In genomic region chr9:94874316-94874715, GRCh38 we compare ENCODE assay signal across 13 cellular contexts.
DNase-seq lines count a peak whose midpoint lies in the region; ATAC-seq and TF ChIP-seq lines count a peak whose summit lies in the region.
"Had no signal": no experiment of that assay in that cellular context is flagged by ENCODE, and none has a peak within 500 bp of the region (broad histone marks: within the 10 kb centered on the region; RNA-seq: fewer than 3 reads in every experiment).

No MANE protein-coding gene starts in this region.

- POLR2A ChIA-PET in HCT116 (lab: Charles Lee): no interaction called here

- TF ChIP-seq CTCF in HCT116 (IDR thresholded peaks at IDR 0.05 in 2 of 3, conservative IDR thresholded peaks at IDR 0.05 in 1 of 3; ENCODE audit: borderline replicate concordance in 1 of 3, insufficient read depth in 1 of 3, low read depth in 2 of 3, low read length in 2 of 3) (no peak), gastroesophageal sphincter (IDR thresholded peaks at IDR 0.05) (no peak)

- TF ChIP-seq POLR2A in HCT116 (IDR thresholded peaks at IDR 0.05; ENCODE audit: borderline replicate concordance, extremely low read depth, insufficient read depth, insufficient read length): no peak
- TF ChIP-seq POLR2A in gastroesophageal sphincter (IDR thresholded peaks at IDR 0.05): no peak

- no peak overlapping the region for H2AFZ ChIP-seq in HCT116 (ENCODE audit: low read depth, low read length, poor library complexity, severe bottlenecking)

- H3K9ac ChIP-seq in HCT116 (ENCODE audit: low read length): no peak overlapping the region

- DNase-seq in HCT116 (ENCODE audit: low read depth, low spot score): no peak
- DNase-seq in amniotic stem cell (lab: John Stamatoyannopoulos, UW): peak; percentile 40
- DNase-seq in stromal cell of bone marrow (ENCODE audit: low read depth): peak; percentile 69
- no peak for DNase-seq in NCI-H1694 treated with DMSO at 0.1 percent for 48 hours (lab: John Stamatoyannopoulos, UW)
- DNase-seq in iPS-NIHi11 (ENCODE audit: low spot score): no peak
- DNase-seq in cerebellum (ENCODE audit: low spot score): no peak
- DNase-seq in CD1c-positive myeloid dendritic cell (ENCODE audit: extremely low spot score): no peak
- DNase-seq: activated T-cell treated with anti-CD3 and anti-CD28 coated beads, Interleukin-2, amount 50 U/mL, for 48 hours; dermis blood vessel endothelial cell; NCI-H1092 treated with DMSO at 0.1 percent for 48 hours; ovary; WERI-Rb-1 had no signal

- no peak overlapping the region for H3K4me2 ChIP-seq in HCT116 (ENCODE audit: low read length)

- no peaks in the 10 kb centered on the region for H3K9me3 ChIP-seq in HCT116 (ENCODE audit: control insufficient read depth in 1 of 2, insufficient read depth in 1 of 2, low read depth in 1 of 2, low read length in 2 of 2)
- no peaks in the 10 kb centered on the region for H3K9me3 ChIP-seq in gastroesophageal sphincter
- H3K9me3 ChIP-seq: ovary had no signal

- H3K27ac ChIP-seq in HCT116 (ENCODE audit: low read depth, low read length) (peak overlapping the region; percentile 34; the same call in 1 of the 2 replicates), gastroesophageal sphincter (peak overlapping the region in 2 of 4 donors; percentile 5 to 7)
- H3K27ac ChIP-seq: WERI-Rb-1 had no signal

- H3K36me3 ChIP-seq in HCT116 (ENCODE audit: control insufficient read depth in 1 of 2, insufficient read depth in 2 of 2, low read length in 2 of 2) (no peaks in the 10 kb centered on the region), gastroesophageal sphincter (no peaks in the 10 kb centered on the region)
- H3K36me3 ChIP-seq: ovary, WERI-Rb-1 had no signal

- no TSS peak for BruUV-seq in HCT116 (replicated peaks; lab: Mats Ljungman, UMichigan)

- TF ChIP-seq RAD21 in HCT116 (IDR thresholded peaks at IDR 0.05; ENCODE audit: low read depth): no peak

- CTCF ChIA-PET in HCT116 (lab: Charles Lee): no interaction called here

- WGBS in gastroesophageal sphincter (ENCODE audit: low coverage in 1 of 2), 2 donors: 26 to 29% methylated on average over 3 of the region's 3 CpGs

- RAD21 ChIA-PET in HCT116 (lab: Charles Lee; ENCODE audit: low non-redundant PET in 1 of 2, low total read pairs in 2 of 2, uncharacterized antibody in 2 of 2, unreplicated experiment in 2 of 2): no interaction called here

- ATAC-seq in HCT116 (no peak), gastroesophageal sphincter (peak; percentile 57)

- no peaks in the 10 kb centered on the region for H3K9me2 ChIP-seq in HCT116 (ENCODE audit: insufficient read depth)

- H3K79me2 ChIP-seq in HCT116 (ENCODE audit: insufficient read depth, low read length): no peaks in the 10 kb centered on the region; the same call in 1 of the 2 replicates

- H3K4me3 ChIP-seq in HCT116 (replicated peaks in 1 of 2; ENCODE audit: low read depth in 1 of 2, low read length in 2 of 2) (no peak overlapping the region), gastroesophageal sphincter (no peak overlapping the region)
- H3K4me3 ChIP-seq: ovary had no signal

- no peaks in the 10 kb centered on the region for H4K20me1 ChIP-seq in HCT116 (ENCODE audit: insufficient read depth)

- H3K27me3 ChIP-seq in HCT116 (ENCODE audit: insufficient read depth, low read length) (no peaks in the 10 kb centered on the region), gastroesophageal sphincter (no peaks in the 10 kb centered on the region)
- H3K27me3 ChIP-seq: ovary had no signal

- intact Hi-C loops in HCT116 (cut with micrococcal nuclease): no loop called here

- H3K4me1 ChIP-seq in HCT116 (ENCODE audit: control insufficient read depth in 1 of 2, insufficient read depth in 2 of 2, low read length in 2 of 2) (peaks cover 41 to 48% of the 10 kb centered on the region in 2 experiments), gastroesophageal sphincter (peaks cover 0 to 32% (median 5%) of the 10 kb centered on the region in 3 donors)

- no peak for TF ChIP-seq EP300 in gastroesophageal sphincter (IDR thresholded peaks at IDR 0.05)

TF ChIP-seq in HCT116, 20 proteins besides CTCF, POLR2A, EP300 and RAD21:
- TF ChIP-seq POLR2AphosphoS5 (IDR thresholded peaks at IDR 0.05; ENCODE audit: low read depth, low read length) (no peak), YY1 (IDR thresholded peaks at IDR 0.05; ENCODE audit: extremely low read depth, insufficient replicate concordance, low read depth, low read length) (no peak), EZH2 (IDR thresholded peaks at IDR 0.05) (no peak), SIN3A (IDR thresholded peaks at IDR 0.05; ENCODE audit: low read depth) (no peak), EGR1 (IDR thresholded peaks at IDR 0.05; ENCODE audit: low read depth) (no peak)
- TF ChIP-seq, protein P1, sequence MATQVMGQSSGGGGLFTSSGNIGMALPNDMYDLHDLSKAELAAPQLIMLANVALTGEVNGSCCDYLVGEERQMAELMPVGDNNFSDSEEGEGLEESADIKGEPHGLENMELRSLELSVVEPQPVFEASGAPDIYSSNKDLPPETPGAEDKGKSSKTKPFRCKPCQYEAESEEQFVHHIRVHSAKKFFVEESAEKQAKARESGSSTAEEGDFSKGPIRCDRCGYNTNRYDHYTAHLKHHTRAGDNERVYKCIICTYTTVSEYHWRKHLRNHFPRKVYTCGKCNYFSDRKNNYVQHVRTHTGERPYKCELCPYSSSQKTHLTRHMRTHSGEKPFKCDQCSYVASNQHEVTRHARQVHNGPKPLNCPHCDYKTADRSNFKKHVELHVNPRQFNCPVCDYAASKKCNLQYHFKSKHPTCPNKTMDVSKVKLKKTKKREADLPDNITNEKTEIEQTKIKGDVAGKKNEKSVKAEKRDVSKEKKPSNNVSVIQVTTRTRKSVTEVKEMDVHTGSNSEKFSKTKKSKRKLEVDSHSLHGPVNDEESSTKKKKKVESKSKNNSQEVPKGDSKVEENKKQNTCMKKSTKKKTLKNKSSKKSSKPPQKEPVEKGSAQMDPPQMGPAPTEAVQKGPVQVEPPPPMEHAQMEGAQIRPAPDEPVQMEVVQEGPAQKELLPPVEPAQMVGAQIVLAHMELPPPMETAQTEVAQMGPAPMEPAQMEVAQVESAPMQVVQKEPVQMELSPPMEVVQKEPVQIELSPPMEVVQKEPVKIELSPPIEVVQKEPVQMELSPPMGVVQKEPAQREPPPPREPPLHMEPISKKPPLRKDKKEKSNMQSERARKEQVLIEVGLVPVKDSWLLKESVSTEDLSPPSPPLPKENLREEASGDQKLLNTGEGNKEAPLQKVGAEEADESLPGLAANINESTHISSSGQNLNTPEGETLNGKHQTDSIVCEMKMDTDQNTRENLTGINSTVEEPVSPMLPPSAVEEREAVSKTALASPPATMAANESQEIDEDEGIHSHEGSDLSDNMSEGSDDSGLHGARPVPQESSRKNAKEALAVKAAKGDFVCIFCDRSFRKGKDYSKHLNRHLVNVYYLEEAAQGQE (IDR thresholded peaks at IDR 0.05; ENCODE audit: low read depth): no peak

Comparison
In these comparisons a context has a peak if more than half of its experiments do, and no peak if none do; other contexts are left out.
1. DNase-seq: peak in amniotic stem cell (single experiment) and stromal cell of bone marrow (single experiment); none in HCT116 (single experiment), NCI-H1694 treated with DMSO at 0.1 percent for 48 hours (single experiment), iPS-NIHi11 (single experiment), cerebellum (single experiment) and CD1c-positive myeloid dendritic cell (single experiment).